Comparison of ENCODE assay signal across 1 cellular context in genomic region chr2:86105969-86106945, GRCh38.
TF ChIP-seq lines count a peak whose summit lies in the region.

Gene PTCD3, plus strand, starts transcription at chr2:86106235. Its CDS starts 13 bp downstream, at chr2:86106248.

TF ChIP-seq in HepG2, 621 proteins besides CTCF, POLR2A, EP300 and RAD21 (continued from another document and continues in another):
- TF ChIP-seq, protein P1, sequence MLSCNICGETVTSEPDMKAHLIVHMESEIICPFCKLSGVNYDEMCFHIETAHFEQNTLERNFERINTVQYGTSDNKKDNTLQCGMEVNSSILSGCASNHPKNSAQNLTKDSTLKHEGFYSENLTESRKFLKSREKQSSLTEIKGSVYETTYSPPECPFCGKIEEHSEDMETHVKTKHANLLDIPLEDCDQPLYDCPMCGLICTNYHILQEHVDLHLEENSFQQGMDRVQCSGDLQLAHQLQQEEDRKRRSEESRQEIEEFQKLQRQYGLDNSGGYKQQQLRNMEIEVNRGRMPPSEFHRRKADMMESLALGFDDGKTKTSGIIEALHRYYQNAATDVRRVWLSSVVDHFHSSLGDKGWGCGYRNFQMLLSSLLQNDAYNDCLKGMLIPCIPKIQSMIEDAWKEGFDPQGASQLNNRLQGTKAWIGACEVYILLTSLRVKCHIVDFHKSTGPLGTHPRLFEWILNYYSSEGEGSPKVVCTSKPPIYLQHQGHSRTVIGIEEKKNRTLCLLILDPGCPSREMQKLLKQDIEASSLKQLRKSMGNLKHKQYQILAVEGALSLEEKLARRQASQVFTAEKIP (CRISPR knock-in tag; IDR thresholded peaks at IDR 0.05; ENCODE audit: borderline replicate concordance), result no peak
- TF ChIP-seq NONO (IDR thresholded peaks at IDR 0.05), result no peak; the same call in 1 of the 2 replicates
- peak; percentile 77; the same call in 1 of the 2 replicates for TF ChIP-seq NONO (CRISPR knock-in tag; conservative IDR thresholded peaks at IDR 0.05)
- 0 out of 2 replicates have a peak, but pooled peaks have one; percentile 59 for TF ChIP-seq ZSCAN20 (CRISPR knock-in tag; IDR thresholded peaks at IDR 0.05; ENCODE audit: borderline replicate concordance)
- TF ChIP-seq ZNF75D (CRISPR knock-in tag; IDR thresholded peaks at IDR 0.05; ENCODE audit: borderline replicate concordance), result no peak
- peak; percentile 86 for TF ChIP-seq TGIF2 (CRISPR knock-in tag; IDR thresholded peaks at IDR 0.05)
- TF ChIP-seq NR2C2 (CRISPR knock-in tag; IDR thresholded peaks at IDR 0.05; ENCODE audit: borderline replicate concordance), result peak; percentile 95
- TF ChIP-seq ARNTL (CRISPR knock-in tag; IDR thresholded peaks at IDR 0.05), result peak; percentile 80
- peak; percentile 92 for TF ChIP-seq ZNF788 (CRISPR knock-in tag; IDR thresholded peaks at IDR 0.05; ENCODE audit: borderline replicate concordance)
- no peak for TF ChIP-seq ZNF260 (CRISPR knock-in tag; IDR thresholded peaks at IDR 0.05; ENCODE audit: borderline replicate concordance, low read depth)
- peak; percentile 48; the same call in 1 of the 2 replicates for TF ChIP-seq FOXJ3 (CRISPR knock-in tag; IDR thresholded peaks at IDR 0.05; ENCODE audit: borderline replicate concordance)
- TF ChIP-seq SNAPC2 (CRISPR knock-in tag; IDR thresholded peaks at IDR 0.05), result peak; percentile 69; the same call in 1 of the 2 replicates
- TF ChIP-seq ETV6 (CRISPR knock-in tag; conservative IDR thresholded peaks at IDR 0.05), result no peak
- peak; percentile 61; the same call in 1 of the 2 replicates for TF ChIP-seq SMAD3 (CRISPR knock-in tag; IDR thresholded peaks at IDR 0.05)
- TF ChIP-seq, protein P2, sequence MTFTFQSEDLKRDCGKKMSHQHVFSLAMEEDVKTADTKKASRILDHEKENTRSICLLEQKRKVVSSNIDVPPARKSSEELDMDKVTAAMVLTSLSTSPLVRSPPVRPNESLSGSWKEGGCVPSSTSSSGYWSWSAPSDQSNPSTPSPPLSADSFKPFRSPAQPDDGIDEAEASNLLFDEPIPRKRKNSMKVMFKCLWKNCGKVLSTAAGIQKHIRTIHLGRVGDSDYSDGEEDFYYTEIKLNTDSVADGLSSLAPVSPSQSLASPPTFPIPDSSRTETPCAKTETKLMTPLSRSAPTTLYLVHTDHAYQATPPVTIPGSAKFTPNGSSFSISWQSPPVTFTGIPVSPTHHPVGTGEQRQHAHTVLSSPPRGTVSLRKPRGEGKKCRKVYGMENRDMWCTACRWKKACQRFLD (CRISPR knock-in tag; IDR thresholded peaks at IDR 0.05; ENCODE audit: borderline replicate concordance), result peak; percentile 36; the same call in 1 of the 2 replicates
- TF ChIP-seq ZC3H4 (CRISPR knock-in tag; IDR thresholded peaks at IDR 0.05; ENCODE audit: borderline replicate concordance), result peak; percentile 39; the same call in 1 of the 2 replicates
- TF ChIP-seq, protein P3, sequence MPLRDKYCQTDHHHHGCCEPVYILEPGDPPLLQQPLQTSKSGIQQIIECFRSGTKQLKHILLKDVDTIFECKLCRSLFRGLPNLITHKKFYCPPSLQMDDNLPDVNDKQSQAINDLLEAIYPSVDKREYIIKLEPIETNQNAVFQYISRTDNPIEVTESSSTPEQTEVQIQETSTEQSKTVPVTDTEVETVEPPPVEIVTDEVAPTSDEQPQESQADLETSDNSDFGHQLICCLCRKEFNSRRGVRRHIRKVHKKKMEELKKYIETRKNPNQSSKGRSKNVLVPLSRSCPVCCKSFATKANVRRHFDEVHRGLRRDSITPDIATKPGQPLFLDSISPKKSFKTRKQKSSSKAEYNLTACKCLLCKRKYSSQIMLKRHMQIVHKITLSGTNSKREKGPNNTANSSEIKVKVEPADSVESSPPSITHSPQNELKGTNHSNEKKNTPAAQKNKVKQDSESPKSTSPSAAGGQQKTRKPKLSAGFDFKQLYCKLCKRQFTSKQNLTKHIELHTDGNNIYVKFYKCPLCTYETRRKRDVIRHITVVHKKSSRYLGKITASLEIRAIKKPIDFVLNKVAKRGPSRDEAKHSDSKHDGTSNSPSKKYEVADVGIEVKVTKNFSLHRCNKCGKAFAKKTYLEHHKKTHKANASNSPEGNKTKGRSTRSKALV (CRISPR knock-in tag; IDR thresholded peaks at IDR 0.05), result peak; percentile 11; the same call in 1 of the 2 replicates
- TF ChIP-seq ERF (CRISPR knock-in tag; IDR thresholded peaks at IDR 0.05), result peak; percentile 62
- peak; percentile 76 for TF ChIP-seq ZFY (CRISPR knock-in tag; IDR thresholded peaks at IDR 0.05)
- TF ChIP-seq ZBTB8A (CRISPR knock-in tag; IDR thresholded peaks at IDR 0.05; ENCODE audit: borderline replicate concordance, low read depth), result peak; percentile 54; the same call in 1 of the 2 replicates
- peak; percentile 93 for TF ChIP-seq KDM5A (IDR thresholded peaks at IDR 0.05; ENCODE audit: borderline replicate concordance, low read length)
- no peak for TF ChIP-seq MAFF (IDR thresholded peaks at IDR 0.05; ENCODE audit: low read depth, low read length)
- TF ChIP-seq ARNT (IDR thresholded peaks at IDR 0.05), result no peak
- TF ChIP-seq CBX1 (IDR thresholded peaks at IDR 0.05; ENCODE audit: low read depth), result no peak
- TF ChIP-seq SP2 (CRISPR knock-in tag; IDR thresholded peaks at IDR 0.05), result peak; percentile 61
- TF ChIP-seq NFKB2 (CRISPR knock-in tag; IDR thresholded peaks at IDR 0.05; ENCODE audit: borderline replicate concordance), result peak; percentile 92
- TF ChIP-seq BORCS8-MEF2B (CRISPR knock-in tag; IDR thresholded peaks at IDR 0.05), result peak; percentile 91
- no peak; the same call in 1 of the 2 replicates for TF ChIP-seq ARID3A (IDR thresholded peaks at IDR 0.05; ENCODE audit: low read depth, low read length)
- no peak for TF ChIP-seq SOX6 (IDR thresholded peaks at IDR 0.05)
- no peak for TF ChIP-seq SOX6 (CRISPR knock-in tag; IDR thresholded peaks at IDR 0.05)
- peak; percentile 42 for TF ChIP-seq ETV5 (CRISPR knock-in tag; IDR thresholded peaks at IDR 0.05; ENCODE audit: borderline replicate concordance)
- no peak for TF ChIP-seq ZNF224 (CRISPR knock-in tag; IDR thresholded peaks at IDR 0.05)
- TF ChIP-seq DMAP1 (CRISPR knock-in tag; IDR thresholded peaks at IDR 0.05), result peak; percentile 95
- peak; percentile 91 for TF ChIP-seq SALL1 (CRISPR knock-in tag; IDR thresholded peaks at IDR 0.05)
- TF ChIP-seq ZNF737 (CRISPR knock-in tag; IDR thresholded peaks at IDR 0.05; ENCODE audit: borderline replicate concordance), result peak; percentile 13; the same call in 1 of the 2 replicates
- TF ChIP-seq, protein P4, sequence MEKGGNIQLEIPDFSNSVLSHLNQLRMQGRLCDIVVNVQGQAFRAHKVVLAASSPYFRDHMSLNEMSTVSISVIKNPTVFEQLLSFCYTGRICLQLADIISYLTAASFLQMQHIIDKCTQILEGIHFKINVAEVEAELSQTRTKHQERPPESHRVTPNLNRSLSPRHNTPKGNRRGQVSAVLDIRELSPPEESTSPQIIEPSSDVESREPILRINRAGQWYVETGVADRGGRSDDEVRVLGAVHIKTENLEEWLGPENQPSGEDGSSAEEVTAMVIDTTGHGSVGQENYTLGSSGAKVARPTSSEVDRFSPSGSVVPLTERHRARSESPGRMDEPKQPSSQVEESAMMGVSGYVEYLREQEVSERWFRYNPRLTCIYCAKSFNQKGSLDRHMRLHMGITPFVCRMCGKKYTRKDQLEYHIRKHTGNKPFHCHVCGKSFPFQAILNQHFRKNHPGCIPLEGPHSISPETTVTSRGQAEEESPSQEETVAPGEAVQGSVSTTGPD (CRISPR knock-in tag; IDR thresholded peaks at IDR 0.05), result 0 out of 2 replicates have a peak, but pooled peaks have one; percentile 48
- TF ChIP-seq BRD4 (CRISPR knock-in tag; IDR thresholded peaks at IDR 0.05), result peak; percentile 97
- TF ChIP-seq SAP130 (CRISPR knock-in tag; IDR thresholded peaks at IDR 0.05; ENCODE audit: low read depth), result peak; percentile 97
- peak; percentile 98 for TF ChIP-seq FOXK2 (IDR thresholded peaks at IDR 0.05)
- TF ChIP-seq HMG20A (CRISPR knock-in tag; IDR thresholded peaks at IDR 0.05; ENCODE audit: borderline replicate concordance), result no peak
- TF ChIP-seq, protein P5, sequence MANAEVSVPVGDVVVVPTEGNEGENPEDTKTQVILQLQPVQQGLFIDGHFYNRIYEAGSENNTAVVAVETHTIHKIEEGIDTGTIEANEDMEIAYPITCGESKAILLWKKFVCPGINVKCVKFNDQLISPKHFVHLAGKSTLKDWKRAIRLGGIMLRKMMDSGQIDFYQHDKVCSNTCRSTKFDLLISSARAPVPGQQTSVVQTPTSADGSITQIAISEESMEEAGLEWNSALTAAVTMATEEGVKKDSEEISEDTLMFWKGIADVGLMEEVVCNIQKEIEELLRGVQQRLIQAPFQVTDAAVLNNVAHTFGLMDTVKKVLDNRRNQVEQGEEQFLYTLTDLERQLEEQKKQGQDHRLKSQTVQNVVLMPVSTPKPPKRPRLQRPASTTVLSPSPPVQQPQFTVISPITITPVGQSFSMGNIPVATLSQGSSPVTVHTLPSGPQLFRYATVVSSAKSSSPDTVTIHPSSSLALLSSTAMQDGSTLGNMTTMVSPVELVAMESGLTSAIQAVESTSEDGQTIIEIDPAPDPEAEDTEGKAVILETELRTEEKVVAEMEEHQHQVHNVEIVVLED (CRISPR knock-in tag; IDR thresholded peaks at IDR 0.05; ENCODE audit: borderline replicate concordance), result peak; percentile 95
- TF ChIP-seq DR1 (CRISPR knock-in tag; IDR thresholded peaks at IDR 0.05), result peak; percentile 63; the same call in 1 of the 2 replicates
- TF ChIP-seq, protein P6, sequence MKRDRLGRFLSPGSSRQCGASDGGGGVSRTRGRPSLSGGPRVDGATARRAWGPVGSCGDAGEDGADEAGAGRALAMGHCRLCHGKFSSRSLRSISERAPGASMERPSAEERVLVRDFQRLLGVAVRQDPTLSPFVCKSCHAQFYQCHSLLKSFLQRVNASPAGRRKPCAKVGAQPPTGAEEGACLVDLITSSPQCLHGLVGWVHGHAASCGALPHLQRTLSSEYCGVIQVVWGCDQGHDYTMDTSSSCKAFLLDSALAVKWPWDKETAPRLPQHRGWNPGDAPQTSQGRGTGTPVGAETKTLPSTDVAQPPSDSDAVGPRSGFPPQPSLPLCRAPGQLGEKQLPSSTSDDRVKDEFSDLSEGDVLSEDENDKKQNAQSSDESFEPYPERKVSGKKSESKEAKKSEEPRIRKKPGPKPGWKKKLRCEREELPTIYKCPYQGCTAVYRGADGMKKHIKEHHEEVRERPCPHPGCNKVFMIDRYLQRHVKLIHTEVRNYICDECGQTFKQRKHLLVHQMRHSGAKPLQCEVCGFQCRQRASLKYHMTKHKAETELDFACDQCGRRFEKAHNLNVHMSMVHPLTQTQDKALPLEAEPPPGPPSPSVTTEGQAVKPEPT (CRISPR knock-in tag; IDR thresholded peaks at IDR 0.05; ENCODE audit: low read depth), result peak; percentile 86; the same call in 1 of the 2 replicates
- peak; percentile 97 for TF ChIP-seq YEATS4 (CRISPR knock-in tag; IDR thresholded peaks at IDR 0.05; ENCODE audit: borderline replicate concordance)
- no peak for TF ChIP-seq JDP2 (CRISPR knock-in tag; IDR thresholded peaks at IDR 0.05; ENCODE audit: borderline replicate concordance)
- TF ChIP-seq ZSCAN12 (CRISPR knock-in tag; IDR thresholded peaks at IDR 0.05), result 0 out of 2 replicates have a peak, but pooled peaks have one; percentile 69
- TF ChIP-seq, protein P7, sequence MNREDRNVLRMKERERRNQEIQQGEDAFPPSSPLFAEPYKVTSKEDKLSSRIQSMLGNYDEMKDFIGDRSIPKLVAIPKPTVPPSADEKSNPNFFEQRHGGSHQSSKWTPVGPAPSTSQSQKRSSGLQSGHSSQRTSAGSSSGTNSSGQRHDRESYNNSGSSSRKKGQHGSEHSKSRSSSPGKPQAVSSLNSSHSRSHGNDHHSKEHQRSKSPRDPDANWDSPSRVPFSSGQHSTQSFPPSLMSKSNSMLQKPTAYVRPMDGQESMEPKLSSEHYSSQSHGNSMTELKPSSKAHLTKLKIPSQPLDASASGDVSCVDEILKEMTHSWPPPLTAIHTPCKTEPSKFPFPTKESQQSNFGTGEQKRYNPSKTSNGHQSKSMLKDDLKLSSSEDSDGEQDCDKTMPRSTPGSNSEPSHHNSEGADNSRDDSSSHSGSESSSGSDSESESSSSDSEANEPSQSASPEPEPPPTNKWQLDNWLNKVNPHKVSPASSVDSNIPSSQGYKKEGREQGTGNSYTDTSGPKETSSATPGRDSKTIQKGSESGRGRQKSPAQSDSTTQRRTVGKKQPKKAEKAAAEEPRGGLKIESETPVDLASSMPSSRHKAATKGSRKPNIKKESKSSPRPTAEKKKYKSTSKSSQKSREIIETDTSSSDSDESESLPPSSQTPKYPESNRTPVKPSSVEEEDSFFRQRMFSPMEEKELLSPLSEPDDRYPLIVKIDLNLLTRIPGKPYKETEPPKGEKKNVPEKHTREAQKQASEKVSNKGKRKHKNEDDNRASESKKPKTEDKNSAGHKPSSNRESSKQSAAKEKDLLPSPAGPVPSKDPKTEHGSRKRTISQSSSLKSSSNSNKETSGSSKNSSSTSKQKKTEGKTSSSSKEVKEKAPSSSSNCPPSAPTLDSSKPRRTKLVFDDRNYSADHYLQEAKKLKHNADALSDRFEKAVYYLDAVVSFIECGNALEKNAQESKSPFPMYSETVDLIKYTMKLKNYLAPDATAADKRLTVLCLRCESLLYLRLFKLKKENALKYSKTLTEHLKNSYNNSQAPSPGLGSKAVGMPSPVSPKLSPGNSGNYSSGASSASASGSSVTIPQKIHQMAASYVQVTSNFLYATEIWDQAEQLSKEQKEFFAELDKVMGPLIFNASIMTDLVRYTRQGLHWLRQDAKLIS (CRISPR knock-in tag; IDR thresholded peaks at IDR 0.05), result peak; percentile 40; the same call in 1 of the 2 replicates
- no peak for TF ChIP-seq ZNF121 (CRISPR knock-in tag; IDR thresholded peaks at IDR 0.05)
- peak; percentile 88 for TF ChIP-seq PHF20 (CRISPR knock-in tag; IDR thresholded peaks at IDR 0.05)
- TF ChIP-seq MXI1 (IDR thresholded peaks at IDR 0.05; ENCODE audit: borderline replicate concordance, low read depth, low read length), result peak; percentile 95; the same call in 1 of the 3 replicates
- peak; percentile 87; the same call in 1 of the 2 replicates for TF ChIP-seq ZNF350 (CRISPR knock-in tag; IDR thresholded peaks at IDR 0.05; ENCODE audit: borderline replicate concordance, low read depth)
- no peak for TF ChIP-seq MIER3 (CRISPR knock-in tag; IDR thresholded peaks at IDR 0.05; ENCODE audit: borderline replicate concordance)
- TF ChIP-seq NCOA1 (CRISPR knock-in tag; IDR thresholded peaks at IDR 0.05), result peak; percentile 97
- peak; percentile 92 for TF ChIP-seq RBFOX2 (IDR thresholded peaks at IDR 0.05; ENCODE audit: low read depth, low read length)
- peak; percentile 62 for TF ChIP-seq CCDC6 (CRISPR knock-in tag; IDR thresholded peaks at IDR 0.05)
- peak; percentile 26; the same call in 1 of the 2 replicates for TF ChIP-seq ZSCAN22 (CRISPR knock-in tag; IDR thresholded peaks at IDR 0.05)
- no peak for TF ChIP-seq RORA (CRISPR knock-in tag; IDR thresholded peaks at IDR 0.05)
